In the genomic region with DNA sequence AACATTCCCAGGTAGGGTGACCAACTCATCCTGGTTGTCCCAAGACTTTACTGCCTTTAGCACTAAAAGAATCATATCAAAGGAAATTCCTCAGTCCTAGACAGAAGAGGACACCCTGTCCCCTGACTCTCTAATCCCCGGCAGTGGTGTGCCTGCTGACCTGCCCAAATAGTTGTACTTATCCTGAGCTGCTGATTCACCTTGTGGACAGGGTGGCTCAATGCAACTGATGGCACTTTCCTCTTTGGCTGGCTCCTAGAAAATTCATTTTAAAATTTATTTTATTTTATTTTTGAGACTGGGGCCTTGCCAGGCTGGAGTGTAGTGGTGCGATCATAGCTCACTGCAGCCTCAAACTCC, we compare ENCODE assay signal across 13 cellular contexts.
DNase-seq lines count a peak whose midpoint lies in the region; ATAC-seq and TF ChIP-seq lines count a peak whose summit lies in the region.
"Had no signal": no experiment of that assay in that cellular context is flagged by ENCODE, and none has a peak within 500 bp of the region (broad histone marks: within the 10 kb centered on the region; RNA-seq: fewer than 3 reads in every experiment).

No MANE protein-coding gene starts in this region.

- H3K4me3 ChIP-seq in epithelial cell of proximal tubule (ENCODE audit: low read depth, low read length) (peak overlapping the region; percentile 25), lower lobe of right lung (no peak overlapping the region), transverse colon (no peak overlapping the region)
- H3K4me3 ChIP-seq: MG63, SK-N-MC had no signal

- TF ChIP-seq CTCF in RWPE1 (conservative IDR thresholded peaks at IDR 0.05; ENCODE audit: low read depth) (no peak), epithelial cell of proximal tubule (conservative IDR thresholded peaks at IDR 0.05; ENCODE audit: low read depth, low read length) (peak; percentile 35), lower lobe of right lung (IDR thresholded peaks at IDR 0.05) (no peak), transverse colon (IDR thresholded peaks at IDR 0.05) (no peak)

- H3K27me3 ChIP-seq in lower lobe of right lung (ENCODE audit: low read depth) (no peaks in the 10 kb centered on the region), transverse colon (no peaks in the 10 kb centered on the region)
- H3K27me3 ChIP-seq: MG63 had no signal

- in situ Hi-C loops in transverse colon (cut with MboI; ENCODE audit: low pct_ligation_motif_present in 1 of 4, low pct_unique_long_range_greater_than_20kb in 1 of 4, low sequenced_read_pairs in 3 of 4): no loop called here

- 85% methylated on average over 2 of the region's 2 CpGs; no CpG with 5 or more reads in 1 of the 2 donors for whole genome bisulfite sequencing in transverse colon (ENCODE audit: low coverage in 1 of 2), 2 donors

- H3K4me1 ChIP-seq in lower lobe of right lung (peaks cover 16% of the 10 kb centered on the region), transverse colon (peaks cover 0 to 11% (median 4%) of the 10 kb centered on the region in 4 donors)

- intact Hi-C loops in lower lobe of right lung (cut with DNase I): no loop called here
- intact Hi-C loops in transverse colon (cut with DNase I; ENCODE audit: low total_unique reads): no loop called here

- CTCF ChIA-PET in RWPE1 (lab: Yijun Ruan, JAX): interaction anchor here (0.6 kb wide), 1 partner anchor 24 kb away, joined by 3 read pairs; no protein-coding TSS in a partner anchor

- H3K36me3 ChIP-seq in lower lobe of right lung (no peaks in the 10 kb centered on the region), transverse colon (no peaks in the 10 kb centered on the region)
- H3K36me3 ChIP-seq: MG63 had no signal

- no peak for DNase-seq in RWPE1 (ENCODE audit: low spot score)
- no peak for DNase-seq in epithelial cell of proximal tubule (ENCODE audit: low read depth)
- DNase-seq in lower lobe of right lung: no peak
- DNase-seq in transverse colon: no peak
- DNase-seq in NCI-H2171 treated with DMSO at 0.1 percent for 48 hours (lab: John Stamatoyannopoulos, UW): no peak
- DNase-seq in cortex of kidney (lab: John Stamatoyannopoulos, UW): no peak
- DNase-seq: activated CD4-positive, alpha-beta T cell treated with anti-CD3 and anti-CD28 coated beads for 48 hours; activated effector memory CD4-positive, alpha-beta T cell treated with anti-CD3 and anti-CD28 coated beads, Interleukin-2, amount 50 U/mL, for 16 hours; NCI-H510A had no signal

- H3K27ac ChIP-seq in RWPE1 (peak overlapping the region; percentile 99), lower lobe of right lung (peak overlapping the region; percentile 68), transverse colon (peak overlapping the region; percentile 31 to 71 (median 64))
- H3K27ac ChIP-seq: SK-N-MC had no signal

- ATAC-seq in lower lobe of right lung (peak in 1 of 2 donors; percentile 30), GM19395 (IDR thresholded peaks at IDR 0.05; ENCODE audit: unreplicated experiment) (no peak), HG03469 (IDR thresholded peaks at IDR 0.05; ENCODE audit: unreplicated experiment) (no peak)

- POLR2A ChIA-PET in RWPE1 (lab: Yijun Ruan, JAX; ENCODE audit: low non-redundant PET): no interaction called here

- no peak for TF ChIP-seq EP300 in transverse colon (IDR thresholded peaks at IDR 0.05; ENCODE audit: low read depth)

- no peak for TF ChIP-seq POLR2A in transverse colon (IDR thresholded peaks at IDR 0.05)

- H3K9me3 ChIP-seq in lower lobe of right lung (no peaks in the 10 kb centered on the region), transverse colon (no peaks in the 10 kb centered on the region)
